Comparison of ENCODE assay signal across 19 cellular contexts in genomic region chr19:287381-287871, GRCh38. TPM values are rescaled to one million over a fixed set of nuclear protein-coding genes. Genes with fewer than 3 reads are reported as not detected.
DNase-seq lines count a peak whose midpoint lies in the region; ATAC-seq and TF ChIP-seq lines count a peak whose summit lies in the region.
"Had no signal": no experiment of that assay in that cellular context is flagged by ENCODE, and none has a peak within 500 bp of the region (broad histone marks: within the 10 kb centered on the region; RNA-seq: fewer than 3 reads in every experiment).

No MANE protein-coding gene starts in this region.

- no peak for ATAC-seq in HCT116
- ATAC-seq: Panc1 had no signal

- H3K27ac Mint-ChIP-seq in activated CD4-positive, alpha-beta memory T cell treated with anti-CD3 and anti-CD28 coated beads, Interleukin-2, amount 10 ng/mL, durations not matched to agents 7 days and 5 days: no peak overlapping the region

- RAD21 ChIA-PET in HCT116 (lab: Charles Lee; ENCODE audit: low non-redundant PET in 1 of 2, low total read pairs in 2 of 2, uncharacterized antibody in 2 of 2, unreplicated experiment in 2 of 2): interaction anchor here in 1 of 2 experiments (0.7 kb wide), 1 partner anchor 223 kb away, joined by 3 read pairs; no protein-coding TSS in a partner anchor

- no peak for TF ChIP-seq POLR2A in HCT116 (IDR thresholded peaks at IDR 0.05; ENCODE audit: borderline replicate concordance, extremely low read depth, insufficient read depth, insufficient read length)

- peaks cover 15% of the 10 kb centered on the region for H3K27me3 Mint-ChIP-seq in activated CD4-positive, alpha-beta memory T cell treated with anti-CD3 and anti-CD28 coated beads, Interleukin-2, amount 10 ng/mL, durations not matched to agents 7 days and 5 days

- DNase-seq in COLO668 (lab: John Stamatoyannopoulos, UW; ENCODE audit: unreplicated experiment) (peak; percentile 28), HCT116 (ENCODE audit: low read depth, low spot score) (no peak), iPS-NIHi11 (ENCODE audit: low spot score) (peak; percentile 3), posterior vena cava (ENCODE audit: low spot score) (peak; percentile 73), NCI-H128 (lab: John Stamatoyannopoulos, UW; ENCODE audit: unreplicated experiment) (no peak), NCI-H1092 treated with DMSO at 0.1 percent for 48 hours (lab: John Stamatoyannopoulos, UW) (no peak)
- DNase-seq in activated CD4-positive, alpha-beta memory T cell treated with anti-CD3 and anti-CD28 coated beads, Interleukin-2, amount 10 ng/mL, durations not matched to agents 7 days and 5 days: no peak
- DNase-seq: DMS53; GDM1; KG1; NCI-H1105; NCI-H2029 treated with DMSO at 0.1 percent for 48 hours; NCI-H226; NCI-H510A treated with DMSO at 0.1 percent for 48 hours; NCI-H748 treated with DMSO at 0.1 percent for 48 hours; NK-92 treated with Interleukin-12 subunit alpha and Interleukin-12 subunit beta, amount 100 ng/mL, for 24 hours had no signal

- no peak overlapping the region for H2AFZ ChIP-seq in HCT116 (ENCODE audit: low read depth, low read length, poor library complexity, severe bottlenecking)

- intact Hi-C loops in HCT116 (cut with micrococcal nuclease): no loop called here
- intact Hi-C loops in posterior vena cava (cut with DNase I): no loop called here

- H3K4me1 Mint-ChIP-seq in activated CD4-positive, alpha-beta memory T cell treated with anti-CD3 and anti-CD28 coated beads, Interleukin-2, amount 10 ng/mL, durations not matched to agents 7 days and 5 days: peaks cover 5% of the 10 kb centered on the region

- H3K4me1 ChIP-seq in HCT116 (ENCODE audit: control insufficient read depth in 1 of 2, insufficient read depth in 2 of 2, low read length in 2 of 2): peaks cover 12 to 28% of the 10 kb centered on the region in 2 experiments

- H3K4me2 ChIP-seq in HCT116 (ENCODE audit: low read length): no peak overlapping the region

- H4K20me1 ChIP-seq in HCT116 (ENCODE audit: insufficient read depth): no peaks in the 10 kb centered on the region

- POLR2A ChIA-PET in HCT116 (lab: Charles Lee): no interaction called here
- POLR2A ChIA-PET in activated CD4-positive, alpha-beta memory T cell treated with anti-CD3 and anti-CD28 coated beads, Interleukin-2, amount 10 ng/mL, durations not matched to agents 7 days and 5 days (lab: Charles Lee): no interaction called here

- no peaks in the 10 kb centered on the region for H3K9me3 Mint-ChIP-seq in activated CD4-positive, alpha-beta memory T cell treated with anti-CD3 and anti-CD28 coated beads, Interleukin-2, amount 10 ng/mL, durations not matched to agents 7 days and 5 days

- H3K4me3 Mint-ChIP-seq in activated CD4-positive, alpha-beta memory T cell treated with anti-CD3 and anti-CD28 coated beads, Interleukin-2, amount 10 ng/mL, durations not matched to agents 7 days and 5 days: no peak overlapping the region

- no peak overlapping the region for H3K4me3 ChIP-seq in HCT116 (replicated peaks in 1 of 2; ENCODE audit: low read depth in 1 of 2, low read length in 2 of 2)
- H3K4me3 ChIP-seq: SJSA1 had no signal

- H3K9me3 ChIP-seq in HCT116 (ENCODE audit: control insufficient read depth in 1 of 2, insufficient read depth in 1 of 2, low read depth in 1 of 2, low read length in 2 of 2): no peaks in the 10 kb centered on the region

- peaks cover 28 to 29% of the 10 kb centered on the region in 2 experiments; a peak in 3 of 4 replicates for H3K36me3 ChIP-seq in HCT116 (ENCODE audit: control insufficient read depth in 1 of 2, insufficient read depth in 2 of 2, low read length in 2 of 2)
- H3K36me3 ChIP-seq: SJSA1 had no signal

- no TSS peak for BruUV-seq in HCT116 (replicated peaks; lab: Mats Ljungman, UMichigan)

- CTCF ChIA-PET in HCT116 (lab: Charles Lee): interaction anchor here (1.3 kb wide), 1 partner anchor 223 kb away, joined by 3 read pairs; no protein-coding TSS in a partner anchor
- CTCF ChIA-PET in activated CD4-positive, alpha-beta memory T cell treated with anti-CD3 and anti-CD28 coated beads, Interleukin-2, amount 10 ng/mL, durations not matched to agents 7 days and 5 days (lab: Charles Lee): interaction anchor here (1.0 kb wide), 1 partner anchor 20 kb away, joined by 3 read pairs; no protein-coding TSS in a partner anchor

- H3K36me3 Mint-ChIP-seq in activated CD4-positive, alpha-beta memory T cell treated with anti-CD3 and anti-CD28 coated beads, Interleukin-2, amount 10 ng/mL, durations not matched to agents 7 days and 5 days (ENCODE audit: low read depth): no peaks in the 10 kb centered on the region

- H3K79me2 ChIP-seq in HCT116 (ENCODE audit: insufficient read depth, low read length): peaks cover 64% of the 10 kb centered on the region

- no peak for TF ChIP-seq CTCF in HCT116 (IDR thresholded peaks at IDR 0.05 in 2 of 3, conservative IDR thresholded peaks at IDR 0.05 in 1 of 3; ENCODE audit: borderline replicate concordance in 1 of 3, insufficient read depth in 1 of 3, low read depth in 2 of 3, low read length in 2 of 3)

- no peak overlapping the region for H3K9ac ChIP-seq in HCT116 (ENCODE audit: low read length)

- TF ChIP-seq RAD21 in HCT116 (IDR thresholded peaks at IDR 0.05; ENCODE audit: low read depth): no peak

- peak overlapping the region; percentile 3; the same call in 1 of the 2 replicates for H3K27ac ChIP-seq in HCT116 (ENCODE audit: low read depth, low read length)
- H3K27ac ChIP-seq: C4-2B, SJSA1 had no signal

- H3K27me3 ChIP-seq in HCT116 (ENCODE audit: insufficient read depth, low read length): no peaks in the 10 kb centered on the region

- no peaks in the 10 kb centered on the region for H3K9me2 ChIP-seq in HCT116 (ENCODE audit: insufficient read depth)

TF ChIP-seq in HCT116, 20 proteins besides CTCF, POLR2A, EP300 and RAD21:
- TF ChIP-seq ATF3 (IDR thresholded peaks at IDR 0.05) (no peak), CBX3 (IDR thresholded peaks at IDR 0.05; ENCODE audit: low read depth) (no peak), EZH2phosphoT487 (IDR thresholded peaks at IDR 0.05; ENCODE audit: borderline replicate concordance) (no peak), SP1 (IDR thresholded peaks at IDR 0.05; ENCODE audit: low read depth) (no peak), POLR2AphosphoS5 (IDR thresholded peaks at IDR 0.05; ENCODE audit: low read depth, low read length) (no peak), ELF1 (IDR thresholded peaks at IDR 0.05; ENCODE audit: borderline replicate concordance, low read depth) (no peak), CEBPB (IDR thresholded peaks at IDR 0.05; ENCODE audit: low read depth) (no peak), REST (IDR thresholded peaks at IDR 0.05; ENCODE audit: low read depth) (no peak), TCF7L2 (IDR thresholded peaks at IDR 0.05; ENCODE audit: borderline replicate concordance, extremely low read depth, insufficient read depth, insufficient read length) (no peak), FOSL1 (IDR thresholded peaks at IDR 0.05; ENCODE audit: low read depth) (no peak), YY1 (IDR thresholded peaks at IDR 0.05; ENCODE audit: extremely low read depth, insufficient replicate concordance, low read depth, low read length) (no peak)

RNA-seq across cellular contexts. Expression of gene PLPP2, which starts 3.8 kb away (rescaled TPM):
- 128 TPM for total RNA-seq in HCT116 (2021; ENCODE audit: unreplicated experiment)
- 153 and 158 TPM in 2 replicates for polyA plus RNA-seq in HCT116 (2012)
- 1 to 10 TPM in 1 of 2 donors, under 1 TPM in 1; 0.83 to 4.5 TPM for total RNA-seq in posterior vena cava
- under 1 TPM; 0.60 to 0.78 TPM for total RNA-seq in activated CD4-positive, alpha-beta memory T cell treated with anti-CD3 and anti-CD28 coated beads, Interleukin-2, amount 10 ng/mL, durations not matched to agents 7 days and 5 days

RNA-seq across cellular contexts. Expression of gene MIER2, which starts 57.2 kb away (rescaled TPM):
- total RNA-seq in HCT116 (2021; ENCODE audit: unreplicated experiment) (41.5 TPM), posterior vena cava (10 to 100 TPM; 18.8 to 25.3 TPM)
- 36.1 and 42.5 TPM in 2 replicates for polyA plus RNA-seq in HCT116 (2012)
- total RNA-seq in activated CD4-positive, alpha-beta memory T cell treated with anti-CD3 and anti-CD28 coated beads, Interleukin-2, amount 10 ng/mL, durations not matched to agents 7 days and 5 days: 10 to 100 TPM; 17.2 to 20.8 TPM

Comparison
In these comparisons a context has a peak if more than half of its experiments do, and no peak if none do; other contexts are left out.
1. DNase-seq: peak in COLO668 (single experiment), iPS-NIHi11 (single experiment) and posterior vena cava (single experiment); none in HCT116 (single experiment), NCI-H128 (single experiment), NCI-H1092 treated with DMSO at 0.1 percent for 48 hours (single experiment) and activated CD4-positive, alpha-beta memory T cell treated with anti-CD3 and anti-CD28 coated beads, Interleukin-2, amount 10 ng/mL, durations not matched to agents 7 days and 5 days (single experiment).
2. RNA of gene PLPP2, which starts 3.8 kb away (total RNA-seq): 128 TPM in HCT116 (single experiment); 0.83 to 4.5 TPM in posterior vena cava and 0.60 to 0.78 TPM in activated CD4-positive, alpha-beta memory T cell treated with anti-CD3 and anti-CD28 coated beads, Interleukin-2, amount 10 ng/mL, durations not matched to agents 7 days and 5 days; every median in the first group is over 10 times any median in the second.